16 cellular contexts compared by ENCODE assay signal in genomic region chr5:148788636-148789035, GRCh38.
"Had no signal": no experiment of that assay in that cellular context is flagged by ENCODE, and none has a peak within 500 bp of the region (broad histone marks: within the 10 kb centered on the region; RNA-seq: fewer than 3 reads in every experiment).

No MANE protein-coding gene starts in this region.

- H3K4me1 ChIP-seq: ascending aorta, right lobe of liver had no signal

- H3K36me3 ChIP-seq: ascending aorta, right lobe of liver had no signal

- H3K9me3 ChIP-seq: ascending aorta, right lobe of liver had no signal

- ATAC-seq: activated CD8-positive, alpha-beta memory T cell treated with anti-CD3 and anti-CD28 coated beads, Interleukin-2, amount 10 ng/mL, durations not matched to agents 7 days and 5 days; activated naive CD8-positive, alpha-beta T cell treated with anti-CD3 and anti-CD28 coated beads, Interleukin-2, amount 50 U/mL, for 24 hours; esophagus mucosa; left ventricle myocardium superior; right lobe of liver had no signal

- H3K4me3 ChIP-seq: ascending aorta, right lobe of liver had no signal

- H3K27me3 ChIP-seq: ascending aorta, right lobe of liver had no signal

- H3K27ac ChIP-seq: ascending aorta, right lobe of liver had no signal

- DNase-seq: activated CD4-positive, alpha-beta memory T cell treated with anti-CD3 and anti-CD28 coated beads for 36 hours; activated CD4-positive, alpha-beta T cell treated with anti-CD3 and anti-CD28 coated beads for 1 hour; activated CD8-positive, alpha-beta memory T cell treated with anti-CD3 and anti-CD28 coated beads, Interleukin-2, amount 10 ng/mL, durations not matched to agents 7 days and 5 days; activated naive CD4-positive, alpha-beta T cell treated with anti-CD3 and anti-CD28 coated beads for 36 hours; activated naive CD8-positive, alpha-beta T cell treated with anti-CD3 and anti-CD28 coated beads, Interleukin-2, amount 50 U/mL, for 24 hours; activated T-cell treated with anti-CD3 and anti-CD28 coated beads, Interleukin-2, amount 50 U/mL, for 1 hour; endodermal cell; hippocampal formation; left ventricle myocardium superior; nephron progenitor cell; occipital lobe; right lobe of liver; T-helper 1 cell; T1000 had no signal
